ENCODE assay signal across 8 cellular contexts in the genomic region with DNA sequence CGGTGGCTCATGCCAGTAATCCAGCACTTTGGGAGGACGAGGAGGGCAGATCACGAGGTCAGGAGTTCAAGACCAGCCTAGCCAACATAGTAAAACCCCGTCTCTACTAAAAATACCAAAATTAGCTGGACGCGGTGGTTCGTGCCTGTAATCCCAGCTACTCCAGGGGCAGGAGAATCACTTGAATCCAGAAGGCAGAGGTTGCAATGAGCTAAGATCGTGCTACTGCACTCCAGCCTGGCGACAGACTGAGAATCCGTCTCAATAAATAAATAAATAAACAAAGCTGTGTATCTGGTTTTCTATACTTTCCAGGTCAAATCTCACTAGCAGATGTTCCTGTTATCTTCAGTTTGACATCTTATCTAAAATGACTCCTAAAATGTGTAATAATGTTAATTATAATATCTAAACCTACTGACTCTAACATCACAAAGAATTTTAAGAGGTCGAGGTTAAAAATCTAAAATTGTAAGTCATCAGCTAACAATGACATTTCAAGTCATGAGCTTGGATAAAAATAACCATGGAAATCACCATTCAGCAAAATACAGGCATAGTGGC. TPM values are rescaled to one million over a fixed set of nuclear protein-coding genes. Genes with fewer than 3 reads are reported as not detected.
DNase-seq lines count a peak whose midpoint lies in the region; ATAC-seq and TF ChIP-seq lines count a peak whose summit lies in the region.
"Had no signal": no experiment of that assay in that cellular context is flagged by ENCODE, and none has a peak within 500 bp of the region (broad histone marks: within the 10 kb centered on the region; RNA-seq: fewer than 3 reads in every experiment).

No MANE protein-coding gene starts in this region.

- POLR2A ChIA-PET in Panc1 (lab: Charles Lee), result interaction anchor here (0.5 kb wide), 2 partner anchors 100 to 104 kb away, joined by 3 to 5 read pairs; no protein-coding TSS in a partner anchor

- intact Hi-C loops in Panc1 (cut with micrococcal nuclease; ENCODE audit: unreplicated experiment), result loop anchor here (5.0 kb wide), 1 partner anchor 108 kb away; no protein-coding TSS in a partner anchor

- peak overlapping the region; percentile 98; the same call in 1 of the 2 replicates for H3K27ac ChIP-seq in Panc1 (ENCODE audit: low read length)

- no peaks in the 10 kb centered on the region for H3K9me3 ChIP-seq in Panc1 (ENCODE audit: control insufficient read depth, insufficient read depth, low read depth, low read length)

- CTCF ChIA-PET in Panc1 (lab: Charles Lee), result no interaction called here

- in situ Hi-C loops in Panc1 (cut with HindIII; ENCODE audit: low pct_unique_long_range_greater_than_20kb, low sequenced_read_pairs), result no loop called here

- no peak for DNase-seq in Panc1 (ENCODE audit: low read depth, low spot score)
- DNase-seq in fibroblast of mammary gland (ENCODE audit: low read depth), result no peak
- DNase-seq in retinal pigment epithelial cell (ENCODE audit: low read depth), result no peak
- no peak for DNase-seq in NCI-H2081 (lab: John Stamatoyannopoulos, UW)
- no peak for DNase-seq in activated CD4-positive, alpha-beta T cell treated with anti-CD3 and anti-CD28 coated beads, Interleukin-2, amount 50 U/mL, for 48 hours
- DNase-seq in dermis blood vessel endothelial cell, result no peak
- DNase-seq: activated gamma-delta T cell treated with Interleukin-2 at 50 U/mL for 16 hours had no signal

- ATAC-seq in Panc1, result no peak

- H3K27me3 ChIP-seq in Panc1 (ENCODE audit: control insufficient read depth, insufficient read depth, low read length), result no peaks in the 10 kb centered on the region

- TF ChIP-seq CTCF in GM12875 (IDR thresholded peaks at IDR 0.05; ENCODE audit: borderline replicate concordance, insufficient read depth, low read depth, low read length) (no peak), Panc1 (IDR thresholded peaks at IDR 0.05) (no peak), fibroblast of mammary gland (conservative IDR thresholded peaks at IDR 0.05; ENCODE audit: control insufficient read depth, insufficient read depth, low read depth, low read length) (no peak), retinal pigment epithelial cell (conservative IDR thresholded peaks at IDR 0.05; ENCODE audit: low read depth, low read length) (no peak)

- BruUV-seq in Panc1 (replicated peaks; lab: Mats Ljungman, UMichigan), result no TSS peak

- H3K4me3 ChIP-seq in GM12875 (ENCODE audit: low read depth, low read length) (peak overlapping the region; percentile 6), Panc1 (ENCODE audit: low read depth in 2 of 2, low read length in 2 of 2) (peak overlapping the region; percentile 90 to 97), fibroblast of mammary gland (ENCODE audit: control insufficient read depth, low read depth, low read length) (peak overlapping the region; percentile 79), retinal pigment epithelial cell (ENCODE audit: low read length) (peak overlapping the region; percentile 97)

- H3K36me3 ChIP-seq in Panc1 (ENCODE audit: control insufficient read depth, insufficient read depth, low read length), result peaks cover 8% of the 10 kb centered on the region

- peaks cover 12% of the 10 kb centered on the region for H3K4me1 ChIP-seq in Panc1 (ENCODE audit: control insufficient read depth, insufficient read depth, low read length)

RNA-seq across cellular contexts. Expression of gene SRP54, which starts 2.4 kb away (rescaled TPM):
- total RNA-seq in Panc1 (2021; ENCODE audit: unreplicated experiment) (53.2 TPM), dermis blood vessel endothelial cell (85.6 and 89.0 TPM in 2 replicates)
- polyA plus RNA-seq in Panc1 (2012; ENCODE audit: insufficient read length), result 34.5 TPM

Comparison
In these comparisons a context has a peak if more than half of its experiments do, and no peak if none do; other contexts are left out.
1. H3K4me3 ChIP-seq: peak in every context shown above with its lines; median percentile 97 in retinal pigment epithelial cell; 94 in Panc1; 79 in fibroblast of mammary gland; 6 in GM12875.